12 cellular contexts compared by ENCODE assay signal in the genomic region with DNA sequence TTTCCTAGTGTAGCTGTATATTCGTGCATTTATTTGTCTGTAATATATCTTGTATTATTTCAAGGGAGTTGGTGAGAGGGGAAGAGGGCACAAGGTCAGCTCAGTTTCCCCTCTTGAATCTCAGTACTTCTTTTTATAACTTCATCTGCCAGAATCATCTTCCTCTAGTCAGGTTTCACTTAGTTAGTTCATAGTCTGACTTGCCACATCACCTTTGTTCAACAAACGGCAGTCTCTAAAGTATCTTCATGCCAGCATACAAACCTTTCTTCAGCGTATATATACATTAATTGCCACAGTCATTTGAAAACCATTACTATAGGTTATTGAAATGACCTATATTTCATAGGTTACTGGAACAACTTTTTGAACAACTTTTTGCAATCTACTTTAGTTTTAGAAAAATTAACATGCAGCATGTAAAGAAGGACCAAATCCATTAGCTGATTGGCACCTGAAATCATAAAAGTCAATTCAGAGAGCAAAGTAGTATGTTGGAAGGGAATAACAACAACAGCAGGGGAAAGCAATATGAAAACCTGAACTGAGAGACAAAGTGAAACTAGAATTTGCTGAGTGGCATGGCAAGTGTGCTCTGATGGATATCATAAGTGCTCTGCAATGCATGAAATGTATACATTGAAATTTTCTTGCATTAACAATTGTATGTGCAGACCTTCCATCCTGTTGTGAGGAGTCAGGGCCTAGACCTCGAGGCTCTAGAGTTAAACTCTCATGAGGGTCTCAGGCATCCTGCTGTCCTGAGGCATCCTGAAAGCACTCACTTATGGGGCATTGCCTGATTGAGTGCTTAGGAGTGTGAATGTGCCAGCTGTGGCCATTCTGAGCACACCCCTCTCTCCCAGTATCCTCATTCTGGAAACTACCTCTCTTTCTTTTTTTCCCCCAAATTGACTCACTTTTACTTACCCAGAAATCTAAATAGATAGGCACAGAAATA. TPM values are rescaled to one million over a fixed set of nuclear protein-coding genes. Genes with fewer than 3 reads are reported as not detected.
DNase-seq lines count a peak whose midpoint lies in the region; ATAC-seq and TF ChIP-seq lines count a peak whose summit lies in the region.
"Had no signal": no experiment of that assay in that cellular context is flagged by ENCODE, and none has a peak within 500 bp of the region (broad histone marks: within the 10 kb centered on the region; RNA-seq: fewer than 3 reads in every experiment).

No MANE protein-coding gene starts in this region.

- H3K27ac ChIP-seq in OCI-LY3 (ENCODE audit: low read length) (peak overlapping the region; percentile 97), hepatocyte (peak overlapping the region; percentile 33), upper lobe of left lung (peak overlapping the region in 1 of 4 donors; percentile 14)
- H3K27ac ChIP-seq: A549 had no signal

- H3K27me3 ChIP-seq in OCI-LY3 (ENCODE audit: low read depth, low read length) (no peaks in the 10 kb centered on the region), hepatocyte (no peaks in the 10 kb centered on the region), upper lobe of left lung (no peaks in the 10 kb centered on the region)

- H3K4me1 ChIP-seq in OCI-LY3 (ENCODE audit: low read length) (peaks cover 43% of the 10 kb centered on the region), hepatocyte (ENCODE audit: insufficient read depth) (no peaks in the 10 kb centered on the region), upper lobe of left lung (peaks cover 0 to 8% (median 0%) of the 10 kb centered on the region in 4 donors)
- H3K4me1 ChIP-seq: A549 had no signal

- no peaks in the 10 kb centered on the region for H3K36me3 Mint-ChIP-seq in activated T-cell treated with anti-CD3 and anti-CD28 coated beads, Interleukin-2, amount 50 U/mL, for 24 hours (ENCODE audit: low read depth)

- H3K9me2 ChIP-seq in hepatocyte (replicated peaks; ENCODE audit: insufficient read depth): no peaks in the 10 kb centered on the region

- H4K20me1 ChIP-seq in OCI-LY3 (ENCODE audit: insufficient read depth, low read length) (no peaks in the 10 kb centered on the region), hepatocyte (ENCODE audit: insufficient read depth, poor library complexity, severe bottlenecking) (no peaks in the 10 kb centered on the region)

- ATAC-seq in upper lobe of left lung (ENCODE audit: low FRiP score in 2 of 2): peak in 1 of 2 donors; percentile 28
- ATAC-seq: A549 had no signal

- H3K36me3 ChIP-seq in OCI-LY3 (replicated peaks; ENCODE audit: low read depth, low read length) (peaks cover 10% of the 10 kb centered on the region), hepatocyte (replicated peaks; ENCODE audit: insufficient read depth, low read depth) (no peaks in the 10 kb centered on the region), upper lobe of left lung (no peaks in the 10 kb centered on the region)

- TF ChIP-seq CTCF in OCI-LY3 (IDR thresholded peaks at IDR 0.05; ENCODE audit: low read depth, low read length) (no peak), hepatocyte (IDR thresholded peaks at IDR 0.05; ENCODE audit: poor library complexity) (no peak), upper lobe of left lung (IDR thresholded peaks at IDR 0.05) (no peak)

- H3K9ac ChIP-seq in OCI-LY3 (ENCODE audit: low read length): peak overlapping the region; percentile 59

- H3K4me3 Mint-ChIP-seq in activated T-cell treated with anti-CD3 and anti-CD28 coated beads, Interleukin-2, amount 50 U/mL, for 24 hours: no peak overlapping the region

- peaks cover 3% of the 10 kb centered on the region for H3K9me3 Mint-ChIP-seq in activated T-cell treated with anti-CD3 and anti-CD28 coated beads, Interleukin-2, amount 50 U/mL, for 24 hours

- no peaks in the 10 kb centered on the region for H3K27me3 Mint-ChIP-seq in activated T-cell treated with anti-CD3 and anti-CD28 coated beads, Interleukin-2, amount 50 U/mL, for 24 hours

- H3K4me2 ChIP-seq in OCI-LY3 (ENCODE audit: low read length) (peak overlapping the region; percentile 91), hepatocyte (peak overlapping the region; percentile 67)
- H3K4me2 ChIP-seq: A549 had no signal

- H2AFZ ChIP-seq in OCI-LY3 (ENCODE audit: low read depth, low read length) (no peak overlapping the region), hepatocyte (peak overlapping the region; percentile 20)

- H3K9me3 ChIP-seq in OCI-LY3 (ENCODE audit: insufficient read depth, low read length) (peaks cover 4% of the 10 kb centered on the region; the same call in 1 of the 2 replicates), hepatocyte (ENCODE audit: low read depth) (no peaks in the 10 kb centered on the region), upper lobe of left lung (no peaks in the 10 kb centered on the region)
- H3K9me3 ChIP-seq: A549 had no signal

- no peak for TF ChIP-seq EP300 in upper lobe of left lung (IDR thresholded peaks at IDR 0.05)

- TF ChIP-seq POLR2A in upper lobe of left lung (IDR thresholded peaks at IDR 0.05): no peak

- peaks cover 5% of the 10 kb centered on the region; the same call in 1 of the 2 replicates for H3K79me2 ChIP-seq in OCI-LY3 (ENCODE audit: low read length)
- no peaks in the 10 kb centered on the region for H3K79me2 ChIP-seq in hepatocyte

- no peak overlapping the region for H3K27ac Mint-ChIP-seq in activated T-cell treated with anti-CD3 and anti-CD28 coated beads, Interleukin-2, amount 50 U/mL, for 24 hours

- 75% methylated on average over 4 of the region's 4 CpGs for WGBS in hepatocyte (ENCODE audit: low lambda C conversion rate, missing lambda C conversion rate)
- 64 to 71% methylated on average over 4 of the region's 4 CpGs for WGBS in upper lobe of left lung, 2 donors

- DNase-seq in NOMO-1 (lab: John Stamatoyannopoulos, UW; ENCODE audit: unreplicated experiment in 2 of 2): peak; percentile 18 to 46
- no peak for DNase-seq in NOMO-1 treated with dmso at 0.1 percent for 144 hours (lab: John Stamatoyannopoulos, UW; ENCODE audit: unreplicated experiment)
- DNase-seq in hepatocyte (ENCODE audit: low spot score): no peak
- no peak for DNase-seq in upper lobe of left lung
- DNase-seq in NCI-H146 treated with DMSO at 0.1 percent for 48 hours (lab: John Stamatoyannopoulos, UW; ENCODE audit: unreplicated experiment): no peak
- DNase-seq in activated T-cell treated with anti-CD3 and anti-CD28 coated beads, Interleukin-2, amount 50 U/mL, for 24 hours: no peak
- DNase-seq in T-helper 9 cell: no peak
- DNase-seq: activated CD4-positive, alpha-beta T cell treated with anti-CD3 and anti-CD28 coated beads, Interleukin-2, amount 50 U/mL, for 4 hours; cerebellar nuclear complex had no signal

- H3K4me1 Mint-ChIP-seq in activated T-cell treated with anti-CD3 and anti-CD28 coated beads, Interleukin-2, amount 50 U/mL, for 24 hours (ENCODE audit: low read depth): peaks cover 2% of the 10 kb centered on the region

- peak overlapping the region; percentile 68 for H3K4me3 ChIP-seq in OCI-LY3 (ENCODE audit: low read length)
- H3K4me3 ChIP-seq in hepatocyte: no peak overlapping the region
- H3K4me3 ChIP-seq in upper lobe of left lung: peak overlapping the region in 3 of 4 donors; percentile 5 to 28 (median 11)
- H3K4me3 ChIP-seq: A549 had no signal

RNA-seq across cellular contexts. Expression of gene ECM2, which starts 1.3 kb away (rescaled TPM):
- total RNA-seq in hepatocyte: 15.9 and 20.8 TPM in 2 replicates
- polyA plus RNA-seq in hepatocyte: 1.1 and 4.0 TPM in 2 replicates
- total RNA-seq in upper lobe of left lung: 10 to 100 TPM in 1 of 6 donors, 1 to 10 TPM in 5; 2.1 to 11.3 (median 8.5) TPM

RNA-seq across cellular contexts. Expression of gene ASPN, which starts 52.2 kb away (rescaled TPM):
- 33.6 and 35.3 TPM in 2 replicates for total RNA-seq in hepatocyte
- 12.5 and 14.0 TPM in 2 replicates for polyA plus RNA-seq in hepatocyte
- total RNA-seq in upper lobe of left lung: 1 to 10 TPM in 5 of 6 donors, not detected in 1; 3.2 to 9.6 (median 5.8) TPM
- total RNA-seq: NCI-H460 had no signal
- polyA plus RNA-seq: A549 had no signal

Comparison
In these comparisons a context has a peak if more than half of its experiments do, and no peak if none do; other contexts are left out.
1. DNase-seq: peak in NOMO-1 (2 of 2); none in NOMO-1 treated with dmso at 0.1 percent for 144 hours (single experiment), hepatocyte (single experiment), upper lobe of left lung (0 of 2), NCI-H146 treated with DMSO at 0.1 percent for 48 hours (single experiment), activated T-cell treated with anti-CD3 and anti-CD28 coated beads, Interleukin-2, amount 50 U/mL, for 24 hours (single experiment) and T-helper 9 cell (single experiment).